1 cellular context compared by ENCODE assay signal in the genomic region with DNA sequence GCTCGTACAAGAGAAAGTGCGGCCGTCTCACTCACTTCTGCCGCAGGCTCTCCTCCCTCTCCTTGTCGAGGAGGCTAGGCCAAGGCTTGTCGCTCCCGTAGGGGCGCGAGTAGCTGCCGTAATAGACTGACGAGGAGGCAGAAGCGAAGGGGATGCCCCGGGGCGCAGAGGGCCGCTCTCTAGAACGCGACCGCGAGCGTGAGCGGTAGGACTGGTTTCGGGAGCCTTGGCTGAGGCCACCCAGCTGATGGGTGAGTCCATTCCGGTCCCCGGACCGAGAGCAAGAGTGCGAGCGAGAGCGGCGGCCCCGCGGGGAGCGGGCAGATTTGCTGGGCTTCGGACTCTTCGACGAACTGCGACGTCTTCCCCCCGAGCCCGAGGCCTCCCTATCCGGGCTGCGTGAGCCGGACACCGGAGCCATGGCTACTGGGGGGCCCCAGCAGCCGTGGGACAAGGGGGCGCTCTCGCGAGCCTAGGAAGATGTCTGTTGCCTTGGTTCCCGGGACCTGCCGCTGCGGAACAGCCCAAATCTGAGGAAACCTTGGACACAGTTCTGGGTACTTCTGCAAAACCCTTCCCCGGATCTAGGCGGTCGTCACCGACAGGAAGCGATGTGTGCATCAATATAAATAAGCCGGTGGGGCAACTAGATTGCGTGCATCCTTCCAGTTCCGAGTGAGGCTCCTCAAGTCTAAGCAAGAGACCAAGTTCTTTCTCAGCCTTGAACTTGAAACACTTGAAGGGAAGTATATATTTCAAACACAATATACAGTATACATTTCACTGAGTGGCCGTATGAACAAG.
TF ChIP-seq lines count a peak whose summit lies in the region.

A gene (minus strand): TSS at position 567 of the 804 bp plus-strand sequence. CDS start 146 bp downstream, at position 421.

TF ChIP-seq in liver, 16 proteins besides CTCF, POLR2A, EP300 and RAD21 (continued from another document):
- TF ChIP-seq, protein P1, sequence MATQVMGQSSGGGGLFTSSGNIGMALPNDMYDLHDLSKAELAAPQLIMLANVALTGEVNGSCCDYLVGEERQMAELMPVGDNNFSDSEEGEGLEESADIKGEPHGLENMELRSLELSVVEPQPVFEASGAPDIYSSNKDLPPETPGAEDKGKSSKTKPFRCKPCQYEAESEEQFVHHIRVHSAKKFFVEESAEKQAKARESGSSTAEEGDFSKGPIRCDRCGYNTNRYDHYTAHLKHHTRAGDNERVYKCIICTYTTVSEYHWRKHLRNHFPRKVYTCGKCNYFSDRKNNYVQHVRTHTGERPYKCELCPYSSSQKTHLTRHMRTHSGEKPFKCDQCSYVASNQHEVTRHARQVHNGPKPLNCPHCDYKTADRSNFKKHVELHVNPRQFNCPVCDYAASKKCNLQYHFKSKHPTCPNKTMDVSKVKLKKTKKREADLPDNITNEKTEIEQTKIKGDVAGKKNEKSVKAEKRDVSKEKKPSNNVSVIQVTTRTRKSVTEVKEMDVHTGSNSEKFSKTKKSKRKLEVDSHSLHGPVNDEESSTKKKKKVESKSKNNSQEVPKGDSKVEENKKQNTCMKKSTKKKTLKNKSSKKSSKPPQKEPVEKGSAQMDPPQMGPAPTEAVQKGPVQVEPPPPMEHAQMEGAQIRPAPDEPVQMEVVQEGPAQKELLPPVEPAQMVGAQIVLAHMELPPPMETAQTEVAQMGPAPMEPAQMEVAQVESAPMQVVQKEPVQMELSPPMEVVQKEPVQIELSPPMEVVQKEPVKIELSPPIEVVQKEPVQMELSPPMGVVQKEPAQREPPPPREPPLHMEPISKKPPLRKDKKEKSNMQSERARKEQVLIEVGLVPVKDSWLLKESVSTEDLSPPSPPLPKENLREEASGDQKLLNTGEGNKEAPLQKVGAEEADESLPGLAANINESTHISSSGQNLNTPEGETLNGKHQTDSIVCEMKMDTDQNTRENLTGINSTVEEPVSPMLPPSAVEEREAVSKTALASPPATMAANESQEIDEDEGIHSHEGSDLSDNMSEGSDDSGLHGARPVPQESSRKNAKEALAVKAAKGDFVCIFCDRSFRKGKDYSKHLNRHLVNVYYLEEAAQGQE (IDR thresholded peaks at IDR 0.05), result peak; percentile 55
- TF ChIP-seq FOXA2 (IDR thresholded peaks at IDR 0.05) (peak; percentile 81), GABPA (IDR thresholded peaks at IDR 0.05 in 1 of 2, conservative IDR thresholded peaks at IDR 0.05 in 1 of 2) (peak; percentile 95), HNF4G (IDR thresholded peaks at IDR 0.05) (no peak), RXRA (IDR thresholded peaks at IDR 0.05) (peak in 1 of 2 donors; percentile 49), TAF1 (conservative IDR thresholded peaks at IDR 0.05) (no peak), FOXA1 (IDR thresholded peaks at IDR 0.05) (peak; percentile 65), SP1 (IDR thresholded peaks at IDR 0.05) (peak; percentile 38), NR2F2 (IDR thresholded peaks at IDR 0.05) (peak; percentile 27)
- TF ChIP-seq, protein P2, sequence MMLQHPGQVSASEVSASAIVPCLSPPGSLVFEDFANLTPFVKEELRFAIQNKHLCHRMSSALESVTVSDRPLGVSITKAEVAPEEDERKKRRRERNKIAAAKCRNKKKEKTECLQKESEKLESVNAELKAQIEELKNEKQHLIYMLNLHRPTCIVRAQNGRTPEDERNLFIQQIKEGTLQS (IDR thresholded peaks at IDR 0.05), result no peak
- TF ChIP-seq, protein P3, sequence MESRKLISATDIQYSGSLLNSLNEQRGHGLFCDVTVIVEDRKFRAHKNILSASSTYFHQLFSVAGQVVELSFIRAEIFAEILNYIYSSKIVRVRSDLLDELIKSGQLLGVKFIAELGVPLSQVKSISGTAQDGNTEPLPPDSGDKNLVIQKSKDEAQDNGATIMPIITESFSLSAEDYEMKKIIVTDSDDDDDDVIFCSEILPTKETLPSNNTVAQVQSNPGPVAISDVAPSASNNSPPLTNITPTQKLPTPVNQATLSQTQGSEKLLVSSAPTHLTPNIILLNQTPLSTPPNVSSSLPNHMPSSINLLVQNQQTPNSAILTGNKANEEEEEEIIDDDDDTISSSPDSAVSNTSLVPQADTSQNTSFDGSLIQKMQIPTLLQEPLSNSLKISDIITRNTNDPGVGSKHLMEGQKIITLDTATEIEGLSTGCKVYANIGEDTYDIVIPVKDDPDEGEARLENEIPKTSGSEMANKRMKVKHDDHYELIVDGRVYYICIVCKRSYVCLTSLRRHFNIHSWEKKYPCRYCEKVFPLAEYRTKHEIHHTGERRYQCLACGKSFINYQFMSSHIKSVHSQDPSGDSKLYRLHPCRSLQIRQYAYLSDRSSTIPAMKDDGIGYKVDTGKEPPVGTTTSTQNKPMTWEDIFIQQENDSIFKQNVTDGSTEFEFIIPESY (IDR thresholded peaks at IDR 0.05), result peak; percentile 96
